ENCODE assay signal across 7 cellular contexts in genomic region chr9:125823874-125824406, GRCh38.
DNase-seq lines count a peak whose midpoint lies in the region; ATAC-seq and TF ChIP-seq lines count a peak whose summit lies in the region.
"Not testable (repeated sequence)": the region's sequence is repeated elsewhere in the genome, so short reads cannot be mapped to it uniquely, and the experiment has no call there.

No MANE protein-coding gene starts in this region.

- H3K9me3 Mint-ChIP-seq in natural killer cell: not testable (repeated sequence)

- H3F3A ChIP-seq in SU-DHL-6 (ENCODE audit: insufficient read depth): not testable (repeated sequence)

- peaks cover 13 to 29% of the 10 kb centered on the region in 2 donors for H3K4me1 Mint-ChIP-seq in natural killer cell

- H2AFZ ChIP-seq in SU-DHL-6 (ENCODE audit: low read depth, low read length, severe bottlenecking): not testable (repeated sequence)

- intact Hi-C loops in Right ventricle myocardium superior (cut with DNase I); natural killer cell (cut with micrococcal nuclease): not testable (repeated sequence)

- H3K4me3 ChIP-seq in Jurkat, Clone E6-1 (ENCODE audit: low read length): peak overlapping the region; percentile 50
- not testable (repeated sequence) for H3K4me3 ChIP-seq in SU-DHL-6 (ENCODE audit: insufficient read depth, low read length, poor library complexity, severe bottlenecking)

- H3K27ac Mint-ChIP-seq in natural killer cell: peak overlapping the region; percentile 88 to 92

- not testable (repeated sequence) for H3K36me3 Mint-ChIP-seq in natural killer cell

- not testable (repeated sequence) for H3K27ac ChIP-seq in SU-DHL-6 (ENCODE audit: low read depth, low read length)

- not testable (repeated sequence) for H3K36me3 ChIP-seq in SU-DHL-6 (ENCODE audit: low read length)

- not testable (repeated sequence) for H3K27me3 ChIP-seq in SU-DHL-6 (ENCODE audit: low read length)

- peak overlapping the region; percentile 95 for H3K4me3 Mint-ChIP-seq in natural killer cell

- TF ChIP-seq CTCF in SU-DHL-6 (IDR thresholded peaks at IDR 0.05; ENCODE audit: insufficient read depth, low read length, poor library complexity, severe bottlenecking); natural killer cell (IDR thresholded peaks at IDR 0.05): not testable (repeated sequence)

- H3K79me2 ChIP-seq in SU-DHL-6 (ENCODE audit: insufficient read depth, low read length): not testable (repeated sequence)

- H4K20me1 ChIP-seq in SU-DHL-6 (ENCODE audit: low read depth, low read length): not testable (repeated sequence)

- DNase-seq in Jurkat, Clone E6-1 (ENCODE audit: low read depth, low spot score): peak; percentile 59
- DNase-seq in activated effector memory CD4-positive, alpha-beta T cell treated with anti-CD3 and anti-CD28 coated beads, Interleukin-2, amount 50 U/mL, for 16 hours: peak; percentile 50
- not testable (repeated sequence) for DNase-seq in Right ventricle myocardium superior, natural killer cell

- H3K4me2 ChIP-seq in SU-DHL-6 (ENCODE audit: low read depth, low read length, poor library complexity, severe bottlenecking): peak overlapping the region; percentile 11

- ATAC-seq in GM18511 (IDR thresholded peaks at IDR 0.05; ENCODE audit: unreplicated experiment) (peak; percentile 61), HG02759 (IDR thresholded peaks at IDR 0.05; ENCODE audit: unreplicated experiment) (peak; percentile 65), Right ventricle myocardium superior (ENCODE audit: poor library complexity) (peak; percentile 26), natural killer cell (peak; percentile 83 to 89 (median 83))

- not testable (repeated sequence) for H3K9ac ChIP-seq in SU-DHL-6 (ENCODE audit: low read length)

- H3K9me3 ChIP-seq in SU-DHL-6 (ENCODE audit: insufficient read depth, low read length): not testable (repeated sequence)

- H3K9me2 ChIP-seq in SU-DHL-6 (replicated peaks; ENCODE audit: insufficient read depth, low read length): not testable (repeated sequence)

- H3K27me3 Mint-ChIP-seq in natural killer cell (ENCODE audit: low read depth in 2 of 2): not testable (repeated sequence)

Comparison
In these comparisons a context has a peak if more than half of its experiments do, and no peak if none do; other contexts are left out.
1. ATAC-seq: peak in every context shown above with its lines; median percentile 83 in natural killer cell; 65 in HG02759; 61 in GM18511; 26 in Right ventricle myocardium superior.